23 cellular contexts compared by ENCODE assay signal in the genomic region with DNA sequence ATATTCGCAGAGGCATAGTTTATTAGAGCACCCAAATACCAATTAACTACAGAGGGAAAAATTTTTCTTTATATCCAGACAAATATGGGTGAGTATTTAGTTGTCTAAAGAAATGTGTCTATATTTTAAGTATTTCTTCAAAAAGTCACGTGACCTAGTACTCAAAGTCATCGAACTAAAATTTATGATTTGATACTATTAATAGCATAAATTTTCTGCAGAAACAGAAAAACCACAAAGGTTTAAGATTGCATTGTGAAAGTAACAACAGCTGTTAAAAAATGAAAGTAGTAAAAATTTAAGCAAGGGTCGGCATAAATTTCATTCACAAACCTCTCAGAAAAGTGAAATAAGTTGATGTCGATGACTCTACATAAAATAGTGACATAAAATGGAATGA.
DNase-seq lines count a peak whose midpoint lies in the region; ATAC-seq and TF ChIP-seq lines count a peak whose summit lies in the region.
"Had no signal": no experiment of that assay in that cellular context is flagged by ENCODE, and none has a peak within 500 bp of the region (broad histone marks: within the 10 kb centered on the region; RNA-seq: fewer than 3 reads in every experiment).

No MANE protein-coding gene starts in this region.

- H3K27me3 ChIP-seq in BLaER1 treated with 17β-estradiol and CSF1 and Interleukin-3, amounts not matched to agents 10 nM and 100 nM: no peaks in the 10 kb centered on the region
- no peaks in the 10 kb centered on the region for H3K27me3 ChIP-seq in smooth muscle cell (ENCODE audit: low read depth)
- H3K27me3 ChIP-seq: gastroesophageal sphincter, sigmoid colon had no signal

- DNase-seq in GDM1 (lab: John Stamatoyannopoulos, UW) (no peak), 8988T (no peak), NCI-H146 (lab: John Stamatoyannopoulos, UW) (no peak), smooth muscle cell (lab: John Stamatoyannopoulos, UW; ENCODE audit: unreplicated experiment) (no peak)
- DNase-seq: activated CD4-positive, alpha-beta memory T cell treated with anti-CD3 and anti-CD28 coated beads, Interleukin-2, amount 10 ng/mL, durations not matched to agents 7 days and 5 days; activated naive CD4-positive, alpha-beta T cell; amygdala; CD8-positive, alpha-beta memory T cell; central memory CD4-positive, alpha-beta T cell; kidney glomerular epithelial cell; NCI-H1417 treated with DMSO at 0.1 percent for 48 hours; NCI-H2171; NCI-H69; PC-3; SIG-M5; sigmoid colon had no signal

- peaks cover 5 to 30% (median 12%) of the 10 kb centered on the region in 10 experiments; a peak in 16 of 20 replicates for H3K4me1 ChIP-seq in BLaER1 treated with 17β-estradiol and CSF1 and Interleukin-3, amounts not matched to agents 10 nM and 100 nM
- H3K4me1 ChIP-seq in smooth muscle cell (ENCODE audit: low read depth): no peaks in the 10 kb centered on the region
- H3K4me1 ChIP-seq: gastroesophageal sphincter, parathyroid adenoma, sigmoid colon had no signal

- WGBS in smooth muscle cell (ENCODE audit: low lambda C conversion rate): 92% methylated on average over 5 of the region's 5 CpGs

- H3K4me3 ChIP-seq in BLaER1 treated with 17β-estradiol and CSF1 and Interleukin-3, amounts not matched to agents 10 nM and 100 nM: no peak overlapping the region; a peak in 1 of 20 replicates
- no peak overlapping the region for H3K4me3 ChIP-seq in smooth muscle cell
- H3K4me3 ChIP-seq: gastroesophageal sphincter, sigmoid colon, thoracic aorta had no signal

- H3K9me3 ChIP-seq in BLaER1 treated with 17β-estradiol and CSF1 and Interleukin-3, amounts not matched to agents 10 nM and 100 nM (replicated peaks in 1 of 11): peaks cover 0 to 18% (median 6%) of the 10 kb centered on the region in 11 experiments; a peak in 5 of 22 replicates
- H3K9me3 ChIP-seq in smooth muscle cell (replicated peaks; ENCODE audit: low read depth): no peaks in the 10 kb centered on the region
- H3K9me3 ChIP-seq: sigmoid colon, thoracic aorta had no signal

- peak; percentile 34 for ATAC-seq in GM19452 (IDR thresholded peaks at IDR 0.05; ENCODE audit: unreplicated experiment)
- ATAC-seq in HG02678 (IDR thresholded peaks at IDR 0.05; ENCODE audit: unreplicated experiment): peak; percentile 27
- peak; percentile 39 for ATAC-seq in HG03571 (IDR thresholded peaks at IDR 0.05; ENCODE audit: unreplicated experiment)
- ATAC-seq: gastroesophageal sphincter, PC-3 had no signal

- H3K9ac ChIP-seq in BLaER1 treated with 17β-estradiol and CSF1 and Interleukin-3, amounts not matched to agents 10 nM and 100 nM: no peak overlapping the region
- no peak overlapping the region for H3K9ac ChIP-seq in smooth muscle cell (ENCODE audit: low read depth)
- H3K9ac ChIP-seq: parathyroid adenoma had no signal

- peaks cover 0 to 34% (median 8%) of the 10 kb centered on the region in 11 experiments; a peak in 11 of 22 replicates for H3K36me3 ChIP-seq in BLaER1 treated with 17β-estradiol and CSF1 and Interleukin-3, amounts not matched to agents 10 nM and 100 nM
- H3K36me3 ChIP-seq in smooth muscle cell (ENCODE audit: low read depth): no peaks in the 10 kb centered on the region
- H3K36me3 ChIP-seq: gastroesophageal sphincter, sigmoid colon, thoracic aorta had no signal

- peak overlapping the region; percentile 1 to 52 (median 42); a peak in 16 of 22 replicates for H3K4me2 ChIP-seq in BLaER1 treated with 17β-estradiol and CSF1 and Interleukin-3, amounts not matched to agents 10 nM and 100 nM
- no peak overlapping the region for H3K4me2 ChIP-seq in smooth muscle cell

- TF ChIP-seq CTCF in smooth muscle cell (IDR thresholded peaks at IDR 0.05; ENCODE audit: borderline replicate concordance, insufficient read depth, poor library complexity, severe bottlenecking): no peak

- H4K20me1 ChIP-seq in BLaER1 treated with 17β-estradiol and CSF1 and Interleukin-3, amounts not matched to agents 10 nM and 100 nM: no peaks in the 10 kb centered on the region
- no peaks in the 10 kb centered on the region for H4K20me1 ChIP-seq in smooth muscle cell (ENCODE audit: low read depth)

- H3K27ac ChIP-seq in BLaER1 treated with 17β-estradiol and CSF1 and Interleukin-3, amounts not matched to agents 10 nM and 100 nM: peak overlapping the region in 2 of 11 experiments; percentile 43 to 47; a peak in 3 of 22 replicates
- no peak overlapping the region for H3K27ac ChIP-seq in smooth muscle cell (ENCODE audit: low read depth)
- H3K27ac ChIP-seq: gastroesophageal sphincter, parathyroid adenoma, sigmoid colon, thoracic aorta had no signal

- H3K79me2 ChIP-seq in smooth muscle cell (ENCODE audit: low read depth): no peaks in the 10 kb centered on the region
- H3K79me2 ChIP-seq: parathyroid adenoma had no signal

- no peak overlapping the region for H2AFZ ChIP-seq in smooth muscle cell (ENCODE audit: low read depth)
- H2AFZ ChIP-seq: parathyroid adenoma had no signal

- no peaks in the 10 kb centered on the region for H3F3A ChIP-seq in smooth muscle cell (ENCODE audit: low read depth)
